ENCODE assay signal across 10 cellular contexts in genomic region chr20:20489623-20490341, GRCh38.
DNase-seq lines count a peak whose midpoint lies in the region; ATAC-seq and TF ChIP-seq lines count a peak whose summit lies in the region.
"Had no signal": no experiment of that assay in that cellular context is flagged by ENCODE, and none has a peak within 500 bp of the region (broad histone marks: within the 10 kb centered on the region; RNA-seq: fewer than 3 reads in every experiment).

No MANE protein-coding gene starts in this region.

- peaks cover 0 to 22% (median 9%) of the 10 kb centered on the region in 4 donors for H3K4me1 ChIP-seq in stomach
- H3K4me1 ChIP-seq in body of pancreas: peaks cover 8% of the 10 kb centered on the region
- H3K4me1 ChIP-seq: suprapubic skin had no signal

- WGBS in stomach, 5 donors: 58 to 72% (median 67%) methylated on average over 6 of the region's 6 CpGs
- 62 to 70% methylated on average over 6 of the region's 6 CpGs for WGBS in body of pancreas, 2 donors

- TF ChIP-seq POLR2A in stomach (IDR thresholded peaks at IDR 0.05): no peak
- TF ChIP-seq POLR2A in body of pancreas (IDR thresholded peaks at IDR 0.05): no peak

- intact Hi-C loops in stomach (cut with DNase I; ENCODE audit: low total_unique reads): no loop called here
- intact Hi-C loops in body of pancreas (cut with DNase I): no loop called here

- TF ChIP-seq CTCF in stomach (IDR thresholded peaks at IDR 0.05): no peak
- no peak for TF ChIP-seq CTCF in body of pancreas (IDR thresholded peaks at IDR 0.05)

- ATAC-seq in GM18519 (IDR thresholded peaks at IDR 0.05; ENCODE audit: low FRiP score, unreplicated experiment): peak; percentile 25
- ATAC-seq in GM21423 (IDR thresholded peaks at IDR 0.05; ENCODE audit: unreplicated experiment): peak; percentile 43
- ATAC-seq in HG03108 (IDR thresholded peaks at IDR 0.05; ENCODE audit: unreplicated experiment): peak; percentile 45
- ATAC-seq in body of pancreas: no peak

- DNase-seq in fibroblast of gingiva (ENCODE audit: low read depth) (peak; percentile 16), stomach (no peak), body of pancreas (no peak), iPS-NIHi11 (ENCODE audit: low spot score) (no peak)
- DNase-seq: dermis blood vessel endothelial cell, DMS79 had no signal

- no peaks in the 10 kb centered on the region for H3K27me3 ChIP-seq in stomach
- H3K27me3 ChIP-seq in body of pancreas: no peaks in the 10 kb centered on the region
- H3K27me3 ChIP-seq: suprapubic skin had no signal

- H3K27ac ChIP-seq in stomach (no peak overlapping the region), body of pancreas (peak overlapping the region in 1 of 4 donors; percentile 17)
- H3K27ac ChIP-seq: suprapubic skin had no signal

- peaks cover 5 to 71% (median 50%) of the 10 kb centered on the region in 4 donors for H3K36me3 ChIP-seq in stomach
- peaks cover 4 to 7% of the 10 kb centered on the region in 2 donors for H3K36me3 ChIP-seq in body of pancreas (replicated peaks in 1 of 2; ENCODE audit: insufficient read depth in 1 of 2, low read depth in 2 of 2)

- TF ChIP-seq EP300 in stomach (IDR thresholded peaks at IDR 0.05): no peak

- H3K9me3 ChIP-seq in stomach (no peaks in the 10 kb centered on the region), body of pancreas (no peaks in the 10 kb centered on the region)
- H3K9me3 ChIP-seq: suprapubic skin had no signal

- H3K4me3 ChIP-seq in stomach (no peak overlapping the region), body of pancreas (no peak overlapping the region)
- H3K4me3 ChIP-seq: suprapubic skin had no signal
